1 cellular context compared by ENCODE assay signal in genomic region chr2:48345176-48345575, GRCh38.
TF ChIP-seq lines count a peak whose summit lies in the region.

No MANE protein-coding gene starts in this region.

TF ChIP-seq in IMR-90, 13 proteins besides CTCF, POLR2A, EP300 and RAD21 (continued from another document):
- TF ChIP-seq NFE2L2 (IDR thresholded peaks at IDR 0.05; ENCODE audit: low read depth, low read length) (no peak), RFX5 (IDR thresholded peaks at IDR 0.05; ENCODE audit: low read depth, low read length) (no peak), USF2 (IDR thresholded peaks at IDR 0.05; ENCODE audit: low read depth, low read length) (no peak)
